In genomic region chr6:39426057-39426592, GRCh38 we compare ENCODE assay signal across 10 cellular contexts.
DNase-seq lines count a peak whose midpoint lies in the region; ATAC-seq and FAIRE-seq lines count a peak whose summit lies in the region.
"Had no signal": no experiment of that assay in that cellular context is flagged by ENCODE, and none has a peak within 500 bp of the region (broad histone marks: within the 10 kb centered on the region; RNA-seq: fewer than 3 reads in every experiment).

No MANE protein-coding gene starts in this region.

- FAIRE-seq in urothelium cell line (lab: Jason Lieb, UNC): no peak
- FAIRE-seq: pancreas had no signal

- peak overlapping the region; percentile 24 for H3K27ac Mint-ChIP-seq in activated naive CD8-positive, alpha-beta T cell treated with anti-CD3 and anti-CD28 coated beads, Interleukin-2, amount 50 U/mL, for 24 hours
- no peak overlapping the region for H3K27ac Mint-ChIP-seq in activated naive CD8-positive, alpha-beta T cell treated with anti-CD3 and anti-CD28 coated beads for 36 hours

- no peaks in the 10 kb centered on the region for H3K9me3 Mint-ChIP-seq in activated naive CD8-positive, alpha-beta T cell treated with anti-CD3 and anti-CD28 coated beads, Interleukin-2, amount 50 U/mL, for 24 hours
- H3K9me3 Mint-ChIP-seq in activated naive CD8-positive, alpha-beta T cell treated with anti-CD3 and anti-CD28 coated beads for 36 hours: no peaks in the 10 kb centered on the region

- H3K27me3 Mint-ChIP-seq in activated naive CD8-positive, alpha-beta T cell treated with anti-CD3 and anti-CD28 coated beads, Interleukin-2, amount 50 U/mL, for 24 hours: peaks cover 5% of the 10 kb centered on the region
- no peaks in the 10 kb centered on the region for H3K27me3 Mint-ChIP-seq in activated naive CD8-positive, alpha-beta T cell treated with anti-CD3 and anti-CD28 coated beads for 36 hours

- peaks cover 10% of the 10 kb centered on the region for H3K4me1 Mint-ChIP-seq in activated naive CD8-positive, alpha-beta T cell treated with anti-CD3 and anti-CD28 coated beads, Interleukin-2, amount 50 U/mL, for 24 hours
- H3K4me1 Mint-ChIP-seq in activated naive CD8-positive, alpha-beta T cell treated with anti-CD3 and anti-CD28 coated beads for 36 hours: peaks cover 5% of the 10 kb centered on the region

- H3K36me3 Mint-ChIP-seq in activated naive CD8-positive, alpha-beta T cell treated with anti-CD3 and anti-CD28 coated beads, Interleukin-2, amount 50 U/mL, for 24 hours (ENCODE audit: low read depth): no peaks in the 10 kb centered on the region
- H3K36me3 Mint-ChIP-seq in activated naive CD8-positive, alpha-beta T cell treated with anti-CD3 and anti-CD28 coated beads for 36 hours: no peaks in the 10 kb centered on the region

- no peak overlapping the region for H3K4me3 Mint-ChIP-seq in activated naive CD8-positive, alpha-beta T cell treated with anti-CD3 and anti-CD28 coated beads, Interleukin-2, amount 50 U/mL, for 24 hours
- H3K4me3 Mint-ChIP-seq in activated naive CD8-positive, alpha-beta T cell treated with anti-CD3 and anti-CD28 coated beads for 36 hours: no peak overlapping the region

- ATAC-seq in activated naive CD8-positive, alpha-beta T cell treated with anti-CD3 and anti-CD28 coated beads, Interleukin-2, amount 50 U/mL, for 24 hours: peak; percentile 81
- no peak for ATAC-seq in HG03439 (IDR thresholded peaks at IDR 0.05; ENCODE audit: unreplicated experiment)

- DNase-seq in activated naive CD8-positive, alpha-beta T cell treated with anti-CD3 and anti-CD28 coated beads, Interleukin-2, amount 50 U/mL, for 24 hours: no peak
- no peak for DNase-seq in activated naive CD8-positive, alpha-beta T cell treated with anti-CD3 and anti-CD28 coated beads for 36 hours
- peak; percentile 19 for DNase-seq in amniotic stem cell (lab: John Stamatoyannopoulos, UW)
- DNase-seq in iris pigment epithelial cell (ENCODE audit: low read depth): peak; percentile 64
- DNase-seq in urothelium cell line (ENCODE audit: low spot score): peak; percentile 76
- no peak for DNase-seq in HCEC 1CT
- no peak for DNase-seq in NCI-H2081 treated with DMSO at 0.1 percent for 48 hours (lab: John Stamatoyannopoulos, UW)
- DNase-seq: gastrocnemius medialis, pancreas had no signal

Comparison
In these comparisons a context has a peak if more than half of its experiments do, and no peak if none do; other contexts are left out.
1. DNase-seq: peak in amniotic stem cell (single experiment), iris pigment epithelial cell (single experiment) and urothelium cell line (single experiment); none in activated naive CD8-positive, alpha-beta T cell treated with anti-CD3 and anti-CD28 coated beads, Interleukin-2, amount 50 U/mL, for 24 hours (single experiment), activated naive CD8-positive, alpha-beta T cell treated with anti-CD3 and anti-CD28 coated beads for 36 hours (single experiment), HCEC 1CT (single experiment) and NCI-H2081 treated with DMSO at 0.1 percent for 48 hours (single experiment).